Comparison of ENCODE assay signal across 11 cellular contexts in genomic region chr20:6623989-6624388, GRCh38.
DNase-seq lines count a peak whose midpoint lies in the region; ATAC-seq, FAIRE-seq and TF ChIP-seq lines count a peak whose summit lies in the region.
"Had no signal": no experiment of that assay in that cellular context is flagged by ENCODE, and none has a peak within 500 bp of the region (broad histone marks: within the 10 kb centered on the region; RNA-seq: fewer than 3 reads in every experiment).

No MANE protein-coding gene starts in this region.

- no peak overlapping the region for H2BK15ac ChIP-seq in H1 (ENCODE audit: low read length)

- 41% methylated on average over 3 of the region's 3 CpGs; no CpG with 5 or more reads in 1 of the 2 experiments for WGBS in H1 (ENCODE audit: extremely low coverage in 1 of 2, insufficient coverage in 1 of 2, insufficient read length in 1 of 2, insufficient replicate concordance in 2 of 2, low coverage in 1 of 2, low lambda C conversion rate in 2 of 2, missing lambda C conversion rate in 1 of 2), 2 experiments
- 16 to 24% (median 22%) methylated on average over 3 of the region's 3 CpGs for WGBS in spleen, 5 donors

- H3K4me3 ChIP-seq in H1 (ENCODE audit: extremely low read depth in 1 of 4, insufficient read depth in 2 of 4, low read depth in 3 of 4, low read length in 4 of 4) (no peak overlapping the region), spleen (no peak overlapping the region)

- H3K4me1 ChIP-seq in H1 (replicated peaks in 1 of 4; ENCODE audit: control insufficient read depth in 3 of 4, insufficient read depth in 4 of 4, low read length in 3 of 4) (peaks cover 0 to 3% (median 0%) of the 10 kb centered on the region in 4 experiments; a peak in 1 of 7 replicates), spleen (no peaks in the 10 kb centered on the region)

- peaks cover 0 to 2% of the 10 kb centered on the region in 2 experiments; a peak in 1 of 4 replicates for H3K9me3 ChIP-seq in H1 (ENCODE audit: insufficient read depth in 2 of 2, low read depth in 1 of 2, low read length in 1 of 2)
- peaks cover 0 to 6% (median 0%) of the 10 kb centered on the region in 8 donors for H3K9me3 ChIP-seq in spleen

- no peak for TF ChIP-seq EP300 in H1 (IDR thresholded peaks at IDR 0.05; ENCODE audit: borderline replicate concordance in 1 of 2, low read depth in 2 of 2, low read length in 2 of 2)

- intact Hi-C loops in spleen (cut with DNase I; ENCODE audit: low total_unique reads), result no loop called here

- no peak overlapping the region for H2BK12ac ChIP-seq in H1 (ENCODE audit: low read depth, low read length)

- no peak overlapping the region for H3K23ac ChIP-seq in H1 (ENCODE audit: insufficient read length)

- H4K8ac ChIP-seq in H1 (ENCODE audit: extremely low read depth, insufficient read depth, low read length), result no peak overlapping the region

- DNase-seq in H1 (ENCODE audit: low read depth in 1 of 2, low spot score in 2 of 2), result no peak
- no peak for DNase-seq in C1 segment of cervical spinal cord (lab: John Stamatoyannopoulos, UW)
- no peak for DNase-seq in HTR-8/SVneo (ENCODE audit: insufficient read length, low spot score)
- no peak for DNase-seq in spleen
- DNase-seq: naive B cell; NK-92 treated with Interleukin-12 subunit alpha and Interleukin-12 subunit beta, amount 100 ng/mL, for 24 hours had no signal

- TF ChIP-seq POLR2A in H1 (IDR thresholded peaks at IDR 0.05; ENCODE audit: control extremely low read depth in 1 of 2, low read depth in 2 of 2, low read length in 2 of 2), result no peak
- no peak for TF ChIP-seq POLR2A in spleen (IDR thresholded peaks at IDR 0.05)

- H3K79me2 ChIP-seq in H1 (ENCODE audit: control insufficient read depth in 1 of 2, insufficient read depth in 2 of 2, low read length in 2 of 2), result no peaks in the 10 kb centered on the region

- H4K20me1 ChIP-seq in H1 (replicated peaks in 1 of 2; ENCODE audit: control insufficient read depth in 1 of 2, insufficient read depth in 2 of 2, low read length in 2 of 2), result no peaks in the 10 kb centered on the region

- CTCF ChIA-PET in H1 (lab: Charles Lee; ENCODE audit: partially characterized antibody), result interaction anchor here (1.2 to 2.4 kb wide), 7 partner anchors 12 to 445 kb away, joined by 3 to 15 read pairs (median 4); no protein-coding TSS in a partner anchor

- no peak overlapping the region for H3K27ac ChIP-seq in H1 (ENCODE audit: low read depth, low read length)
- H3K27ac ChIP-seq in spleen, result no peak overlapping the region

- no peaks in the 10 kb centered on the region for H3K23me2 ChIP-seq in H1 (ENCODE audit: low read depth, low read length)

- no peak overlapping the region for H2BK120ac ChIP-seq in H1 (replicated peaks; ENCODE audit: low read depth, low read length)

- H3K27me3 ChIP-seq in H1 (replicated peaks in 1 of 4; ENCODE audit: control insufficient read depth in 3 of 4, extremely low read depth in 1 of 4, insufficient read depth in 3 of 4, low read length in 3 of 4) (no peaks in the 10 kb centered on the region), spleen (replicated peaks in 1 of 7) (no peaks in the 10 kb centered on the region)

- no peaks in the 10 kb centered on the region for H3K36me3 ChIP-seq in H1 (ENCODE audit: control insufficient read depth in 2 of 4, insufficient read depth in 4 of 4, low read length in 3 of 4)
- no peaks in the 10 kb centered on the region for H3K36me3 ChIP-seq in spleen

- no peak overlapping the region for H4K5ac ChIP-seq in H1 (ENCODE audit: insufficient read length, low read depth, low read length)

- FAIRE-seq in H1 (lab: Jason Lieb, UNC) (peak; percentile 36), HTR-8/SVneo (lab: Jason Lieb, UNC) (no peak)

- H3K4me2 ChIP-seq in H1 (ENCODE audit: insufficient read depth in 1 of 2, low read depth in 2 of 2, low read length in 2 of 2), result no peak overlapping the region

- POLR2A ChIA-PET in H1 (lab: Charles Lee; ENCODE audit: partially characterized antibody), result no interaction called here

- H2AK5ac ChIP-seq in H1 (ENCODE audit: low read depth, low read length), result no peak overlapping the region

- H3K9ac ChIP-seq in H1 (replicated peaks in 1 of 4; ENCODE audit: extremely low read depth in 1 of 4, low read depth in 3 of 4, low read length in 3 of 4), result no peak overlapping the region

- H3K4ac ChIP-seq in H1 (replicated peaks; ENCODE audit: insufficient read length, low read depth, low read length), result no peak overlapping the region

- no peak overlapping the region for H2BK20ac ChIP-seq in H1 (ENCODE audit: low read length)

- no peak for TF ChIP-seq CTCF in H1 (IDR thresholded peaks at IDR 0.05; ENCODE audit: control extremely low read depth in 1 of 3, insufficient read depth in 1 of 3, low read depth in 1 of 3, low read length in 3 of 3)
- no peak for TF ChIP-seq CTCF in spleen (IDR thresholded peaks at IDR 0.05 in 8 of 11, conservative IDR thresholded peaks at IDR 0.05 in 3 of 11)

- ATAC-seq in GM18498 (IDR thresholded peaks at IDR 0.05; ENCODE audit: unreplicated experiment) (peak; percentile 100), GM21515 (IDR thresholded peaks at IDR 0.05; ENCODE audit: unreplicated experiment) (peak; percentile 96), HG03342 (IDR thresholded peaks at IDR 0.05; ENCODE audit: unreplicated experiment) (peak; percentile 99), SK-N-SH treated with all-trans-retinoic acid at 6 μM for 48 hours (no peak)
- ATAC-seq: HCT116 had no signal

- peak overlapping the region; percentile 74 for H2AFZ ChIP-seq in H1 (ENCODE audit: low read length)

- H3K56ac ChIP-seq in H1 (replicated peaks; ENCODE audit: insufficient read length, low read depth, low read length), result no peak overlapping the region

- no peak for TF ChIP-seq RAD21 in H1 (IDR thresholded peaks at IDR 0.05 in 1 of 2, conservative IDR thresholded peaks at IDR 0.05 in 1 of 2; ENCODE audit: low read depth in 2 of 2, low read length in 2 of 2)

- no peaks in the 10 kb centered on the region for H3K79me1 ChIP-seq in H1 (ENCODE audit: low read depth, low read length)

- no peak overlapping the region for H4K91ac ChIP-seq in H1 (replicated peaks; ENCODE audit: insufficient read length, low read length)

- no peak overlapping the region for H3K14ac ChIP-seq in H1 (ENCODE audit: insufficient read length)

- no peak overlapping the region for H2BK5ac ChIP-seq in H1 (ENCODE audit: low read depth, low read length)

- no peak overlapping the region for H3K18ac ChIP-seq in H1 (ENCODE audit: extremely low read depth, low read length)

TF ChIP-seq in H1, 55 proteins besides CTCF, POLR2A, EP300 and RAD21:
- TF ChIP-seq JUN (IDR thresholded peaks at IDR 0.05; ENCODE audit: low read depth, low read length) (no peak), YY1 (IDR thresholded peaks at IDR 0.05; ENCODE audit: low read depth, low read length) (no peak), SP2 (IDR thresholded peaks at IDR 0.05; ENCODE audit: low read length) (no peak)

TF ChIP-seq in SK-N-SH treated with all-trans-retinoic acid at 6 μM for 48 hours, 23 proteins besides CTCF, POLR2A, EP300 and RAD21 (continues in another document):
- TF ChIP-seq SNAI2 (CRISPR knock-in tag; IDR thresholded peaks at IDR 0.05), result no peak
- TF ChIP-seq TOX (CRISPR knock-in tag; IDR thresholded peaks at IDR 0.05; ENCODE audit: borderline replicate concordance), result no peak
- no peak for TF ChIP-seq TSHZ2 (CRISPR knock-in tag; IDR thresholded peaks at IDR 0.05)
- TF ChIP-seq ZNF70 (CRISPR knock-in tag; IDR thresholded peaks at IDR 0.05), result no peak
- no peak for TF ChIP-seq ZC3H10 (CRISPR knock-in tag; IDR thresholded peaks at IDR 0.05)
- no peak for TF ChIP-seq ZNF565 (CRISPR knock-in tag; conservative IDR thresholded peaks at IDR 0.05; ENCODE audit: low read depth)
- TF ChIP-seq ZFP3 (CRISPR knock-in tag; IDR thresholded peaks at IDR 0.05), result no peak
- no peak for TF ChIP-seq TCF4 (CRISPR knock-in tag; IDR thresholded peaks at IDR 0.05; ENCODE audit: borderline replicate concordance)
- TF ChIP-seq ARNTL (CRISPR knock-in tag; IDR thresholded peaks at IDR 0.05; ENCODE audit: borderline replicate concordance, low read depth), result no peak
- TF ChIP-seq CSDC2 (CRISPR knock-in tag; IDR thresholded peaks at IDR 0.05), result no peak
- TF ChIP-seq, protein P1, sequence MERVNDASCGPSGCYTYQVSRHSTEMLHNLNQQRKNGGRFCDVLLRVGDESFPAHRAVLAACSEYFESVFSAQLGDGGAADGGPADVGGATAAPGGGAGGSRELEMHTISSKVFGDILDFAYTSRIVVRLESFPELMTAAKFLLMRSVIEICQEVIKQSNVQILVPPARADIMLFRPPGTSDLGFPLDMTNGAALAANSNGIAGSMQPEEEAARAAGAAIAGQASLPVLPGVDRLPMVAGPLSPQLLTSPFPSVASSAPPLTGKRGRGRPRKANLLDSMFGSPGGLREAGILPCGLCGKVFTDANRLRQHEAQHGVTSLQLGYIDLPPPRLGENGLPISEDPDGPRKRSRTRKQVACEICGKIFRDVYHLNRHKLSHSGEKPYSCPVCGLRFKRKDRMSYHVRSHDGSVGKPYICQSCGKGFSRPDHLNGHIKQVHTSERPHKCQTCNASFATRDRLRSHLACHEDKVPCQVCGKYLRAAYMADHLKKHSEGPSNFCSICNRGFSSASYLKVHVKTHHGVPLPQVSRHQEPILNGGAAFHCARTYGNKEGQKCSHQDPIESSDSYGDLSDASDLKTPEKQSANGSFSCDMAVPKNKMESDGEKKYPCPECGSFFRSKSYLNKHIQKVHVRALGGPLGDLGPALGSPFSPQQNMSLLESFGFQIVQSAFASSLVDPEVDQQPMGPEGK (CRISPR knock-in tag; IDR thresholded peaks at IDR 0.05; ENCODE audit: borderline replicate concordance), result no peak
- no peak for TF ChIP-seq OSR1 (CRISPR knock-in tag; IDR thresholded peaks at IDR 0.05)
